ENCODE assay signal across 15 cellular contexts in the genomic region with DNA sequence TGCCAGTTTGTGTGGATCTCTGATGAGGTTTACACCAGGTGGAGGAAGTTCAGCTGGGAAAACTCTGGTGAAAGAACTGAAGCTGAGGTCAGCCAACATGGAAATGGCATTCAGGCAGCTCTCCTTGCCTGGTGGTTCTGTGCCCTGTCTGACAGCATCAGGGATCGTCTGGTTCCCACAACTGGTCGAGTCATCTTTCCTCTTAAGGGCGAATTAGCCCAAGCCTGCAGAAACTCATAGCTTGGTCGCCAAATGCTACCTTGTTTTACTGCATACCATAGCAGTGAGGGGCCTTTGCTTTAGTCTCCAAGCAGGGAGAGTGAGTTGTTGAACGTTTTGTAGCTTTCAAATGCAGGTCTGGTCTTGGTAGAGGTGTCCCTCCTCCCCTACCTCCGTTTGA. TPM values are rescaled to one million over a fixed set of nuclear protein-coding genes. Genes with fewer than 3 reads are reported as not detected.
DNase-seq lines count a peak whose midpoint lies in the region; ATAC-seq and TF ChIP-seq lines count a peak whose summit lies in the region.
"Had no signal": no experiment of that assay in that cellular context is flagged by ENCODE, and none has a peak within 500 bp of the region (broad histone marks: within the 10 kb centered on the region; RNA-seq: fewer than 3 reads in every experiment).

No MANE protein-coding gene starts in this region.

- ATAC-seq in naive B cell (ENCODE audit: low read depth in 2 of 2) (no peak), right cardiac atrium (no peak), GM18909 (IDR thresholded peaks at IDR 0.05; ENCODE audit: poor library complexity, unreplicated experiment) (no peak), GM19324 (IDR thresholded peaks at IDR 0.05; ENCODE audit: low FRiP score, unreplicated experiment) (no peak)
- ATAC-seq: activated CD8-positive, alpha-beta T cell treated with anti-CD3 and anti-CD28 coated beads, Interleukin-2, amount 10 ng/mL, durations not matched to agents 7 days and 5 days had no signal

- H3K9me3 Mint-ChIP-seq in naive B cell = no peaks in the 10 kb centered on the region

- H3K36me3 Mint-ChIP-seq in naive B cell = peaks cover 16 to 18% of the 10 kb centered on the region in 2 donors
- H3K36me3 Mint-ChIP-seq: neural progenitor cell had no signal

- intact Hi-C loops in right cardiac atrium (cut with DNase I) = loop anchor here in 1 of 4 donors (10.0 kb wide), 1 partner anchor 78 kb away; no protein-coding TSS in a partner anchor

- H3K27me3 ChIP-seq in MG63 (no peaks in the 10 kb centered on the region), right cardiac atrium (ENCODE audit: control insufficient read depth, insufficient read depth) (no peaks in the 10 kb centered on the region)

- H3K9me3 ChIP-seq in MG63 (no peaks in the 10 kb centered on the region), right cardiac atrium (ENCODE audit: control insufficient read depth, low read length) (no peaks in the 10 kb centered on the region)
- H3K9me3 ChIP-seq: HAP-1 had no signal

- DNase-seq in EH (ENCODE audit: low read depth) (peak; percentile 8), MG63 (peak; percentile 11), choroid plexus epithelial cell (ENCODE audit: low read depth) (peak; percentile 38), naive B cell (no peak), right cardiac atrium (no peak), cerebellar cortex (ENCODE audit: low spot score) (no peak)
- DNase-seq: activated CD8-positive, alpha-beta T cell treated with anti-CD3 and anti-CD28 coated beads, Interleukin-2, amount 10 ng/mL, durations not matched to agents 7 days and 5 days; activated naive CD4-positive, alpha-beta T cell treated with Interleukin-2 at 50 U/mL for 16 hours; NCI-H2081 treated with DMSO at 0.1 percent for 48 hours; stimulated activated CD8-positive, alpha-beta memory T cell treated with anti-CD3 and anti-CD28 coated beads, Interleukin-4, amount 100 ng/mL, for 48 hours had no signal

- peak overlapping the region; percentile 38 to 97 (median 90) for H3K27ac Mint-ChIP-seq in naive B cell
- H3K27ac Mint-ChIP-seq: activated CD8-positive, alpha-beta T cell treated with anti-CD3 and anti-CD28 coated beads, Interleukin-2, amount 10 ng/mL, durations not matched to agents 7 days and 5 days had no signal

- H3K27me3 Mint-ChIP-seq in naive B cell = no peaks in the 10 kb centered on the region

- whole genome bisulfite sequencing in right cardiac atrium = 65% methylated on average over 6 of the region's 6 CpGs

- TF ChIP-seq CTCF in choroid plexus epithelial cell (conservative IDR thresholded peaks at IDR 0.05; ENCODE audit: low read depth, low read length) = no peak

- H3K4me1 Mint-ChIP-seq in naive B cell = peaks cover 73 to 96% (median 88%) of the 10 kb centered on the region in 3 donors

- no peak overlapping the region for H3K27ac ChIP-seq in right cardiac atrium (ENCODE audit: low read length)
- H3K27ac ChIP-seq: C4-2B, neural progenitor cell had no signal

- H3K36me3 ChIP-seq in MG63 = no peaks in the 10 kb centered on the region
- H3K36me3 ChIP-seq: HAP-1, neural progenitor cell had no signal

- H3K4me3 ChIP-seq in MG63 (no peak overlapping the region), choroid plexus epithelial cell (ENCODE audit: low read depth, low read length) (no peak overlapping the region), right cardiac atrium (ENCODE audit: low read length) (no peak overlapping the region)
- H3K4me3 ChIP-seq: HAP-1, neural progenitor cell had no signal

- peak overlapping the region in 6 of 8 donors; percentile 9 to 98 (median 22) for H3K4me3 Mint-ChIP-seq in naive B cell
- H3K4me3 Mint-ChIP-seq: activated CD8-positive, alpha-beta T cell treated with anti-CD3 and anti-CD28 coated beads, Interleukin-2, amount 10 ng/mL, durations not matched to agents 7 days and 5 days; neural progenitor cell had no signal

- peaks cover 4% of the 10 kb centered on the region for H3K4me1 ChIP-seq in right cardiac atrium (ENCODE audit: control insufficient read depth, insufficient read depth, low read length)
- H3K4me1 ChIP-seq: HAP-1, neural progenitor cell had no signal

RNA-seq across cellular contexts. Expression of gene PLCG2, which starts 7.2 kb away (rescaled TPM):
- 0.37 and 1.0 TPM in 2 replicates for total RNA-seq in MG63 (2014; rRNA removed; shearing (Covaris generic); ENCODE audit: low replicate concordance)
- polyA plus RNA-seq in naive B cell (ENCODE audit: low read depth in 6 of 6) = 100 to 1,000 TPM in 2 of 6 donors, 10 to 100 TPM in 4; 65.1 to 119 (median 92.5) TPM
- 10 to 100 TPM in 2 of 4 donors, 1 to 10 TPM in 2; 8.1 to 18.3 (median 11.7) TPM for total RNA-seq in right cardiac atrium
- polyA plus RNA-seq in right cardiac atrium = 4.3 TPM

Comparison
In these comparisons a context has a peak if more than half of its experiments do, and no peak if none do; other contexts are left out.
1. DNase-seq: peak in EH (single experiment), MG63 (single experiment) and choroid plexus epithelial cell (single experiment); none in naive B cell (single experiment), right cardiac atrium (0 of 3) and cerebellar cortex (single experiment).